Comparison of ENCODE assay signal across 8 cellular contexts in genomic region chr4:1628892-1629703, GRCh38. TPM values are rescaled to one million over a fixed set of nuclear protein-coding genes. Genes with fewer than 3 reads are reported as not detected.
DNase-seq lines count a peak whose midpoint lies in the region; ATAC-seq, FAIRE-seq and TF ChIP-seq lines count a peak whose summit lies in the region.

No MANE protein-coding gene starts in this region.

- H3K4me1 ChIP-seq in gastroesophageal sphincter (no peaks in the 10 kb centered on the region), pancreas (no peaks in the 10 kb centered on the region)

- TF ChIP-seq POLR2A in gastroesophageal sphincter (IDR thresholded peaks at IDR 0.05), result no peak

- ATAC-seq in gastroesophageal sphincter, result peak; percentile 86
- ATAC-seq in pancreas, result peak; percentile 69 to 94 (median 86)
- no peak for ATAC-seq in GM21367 (IDR thresholded peaks at IDR 0.05; ENCODE audit: unreplicated experiment)

- TF ChIP-seq EP300 in gastroesophageal sphincter (IDR thresholded peaks at IDR 0.05), result no peak

- no peaks in the 10 kb centered on the region for H3K36me3 Mint-ChIP-seq in type B pancreatic cell

- no peak overlapping the region for H3K27ac ChIP-seq in gastroesophageal sphincter
- H3K27ac ChIP-seq in pancreas, result no peak overlapping the region

- H3K36me3 ChIP-seq in gastroesophageal sphincter, result no peaks in the 10 kb centered on the region
- H3K36me3 ChIP-seq in pancreas, result no peaks in the 10 kb centered on the region

- no peak overlapping the region for H3K27ac Mint-ChIP-seq in type B pancreatic cell

- H3K27me3 ChIP-seq in gastroesophageal sphincter (peaks cover 11% of the 10 kb centered on the region), pancreas (no peaks in the 10 kb centered on the region)

- no peaks in the 10 kb centered on the region for H3K27me3 Mint-ChIP-seq in type B pancreatic cell

- no peaks in the 10 kb centered on the region for H3K9me3 Mint-ChIP-seq in type B pancreatic cell

- WGBS in gastroesophageal sphincter (ENCODE audit: low coverage in 1 of 2), 2 donors, result 100% methylated on average over 1 of the region's 25 CpGs; no CpG with 5 or more reads in 1 of the 2 donors
- WGBS in pancreas, 2 donors, result 30 to 34% methylated on average over 22 to 25 of the region's 25 CpGs

- intact Hi-C loops in pancreas (cut with DNase I), result loop anchor here in 1 of 3 donors (10.0 kb wide), 1 partner anchor 274 kb away; no protein-coding TSS in a partner anchor

- no peak overlapping the region for H3K4me3 ChIP-seq in HFF-Myc (replicated peaks; ENCODE audit: low read depth, low read length)
- no peak overlapping the region for H3K4me3 ChIP-seq in gastroesophageal sphincter
- H3K4me3 ChIP-seq in pancreas, result no peak overlapping the region

- H3K4me3 Mint-ChIP-seq in type B pancreatic cell, result no peak overlapping the region

- no peaks in the 10 kb centered on the region for H3K9me3 ChIP-seq in gastroesophageal sphincter
- no peaks in the 10 kb centered on the region for H3K9me3 ChIP-seq in pancreas

- no peak for FAIRE-seq in pancreas (lab: Jason Lieb, UNC)

- H3K4me1 Mint-ChIP-seq in type B pancreatic cell (ENCODE audit: unreplicated experiment), result no peaks in the 10 kb centered on the region

- peak; percentile 89 for TF ChIP-seq CTCF in HFF-Myc (IDR thresholded peaks at IDR 0.05; ENCODE audit: low read depth, low read length, missing control alignments)
- TF ChIP-seq CTCF in gastroesophageal sphincter (IDR thresholded peaks at IDR 0.05), result peak in 3 of 4 experiments; percentile 81 to 99 (median 90)
- TF ChIP-seq CTCF in pancreas (IDR thresholded peaks at IDR 0.05), result peak; percentile 96 to 98 (median 96)
- peak; percentile 99 for TF ChIP-seq CTCF in type B pancreatic cell (conservative IDR thresholded peaks at IDR 0.05)

- DNase-seq in COLO668 (lab: John Stamatoyannopoulos, UW; ENCODE audit: unreplicated experiment), result peak; percentile 51
- no peak for DNase-seq in HFF-Myc (ENCODE audit: extremely low read depth, low read depth)
- peak; percentile 35 for DNase-seq in RKO (ENCODE audit: low spot score)
- peak; percentile 47 to 54 for DNase-seq in activated T-helper 1 cell treated with anti-CD3 and anti-CD28 coated beads, Interleukin-2, amount 50 U/mL, for 16 hours (ENCODE audit: low read depth in 1 of 2, low spot score in 1 of 2)
- DNase-seq in pancreas, result peak; percentile 20 to 88 (median 68)
- peak; percentile 87 for DNase-seq in type B pancreatic cell (ENCODE audit: extremely low spot score, unreplicated experiment)

RNA-seq across cellular contexts. Expression of gene FAM53A, which starts 55.0 kb away (rescaled TPM):
- total RNA-seq in gastroesophageal sphincter, result 10 to 100 TPM in 1 of 4 donors, 1 to 10 TPM in 3; 1.2 to 18.4 (median 4.9) TPM
- total RNA-seq in pancreas, result 1 to 10 TPM in 4 of 6 donors, under 1 TPM in 2; 0.60 to 1.4 (median 1.2) TPM
- polyA plus RNA-seq in pancreas, result 1 to 10 TPM; 2.4 to 2.7 TPM
- total RNA-seq in type B pancreatic cell (ENCODE audit: low replicate concordance), result 0.90 and 3.2 TPM in 2 replicates
